Comparison of ENCODE assay signal across 1 cellular context in the genomic region with DNA sequence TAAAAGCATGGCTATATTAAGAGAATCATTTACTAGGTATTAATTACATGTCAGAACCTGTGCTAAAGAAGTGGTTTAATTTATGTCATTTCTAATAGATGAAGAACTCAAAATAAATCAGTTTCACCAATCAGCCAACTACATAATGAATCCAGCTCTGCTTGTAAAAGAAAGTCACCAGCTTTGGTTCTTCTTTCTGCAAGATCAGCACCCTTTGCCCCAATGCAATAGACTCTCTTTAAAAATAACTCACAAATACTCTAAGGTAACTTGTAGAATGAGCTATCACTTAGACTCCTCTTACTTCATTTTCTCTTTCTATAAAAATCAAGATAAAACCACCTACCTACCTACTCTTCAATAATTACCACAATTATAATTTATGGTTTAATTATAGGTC.
TF ChIP-seq lines count a peak whose summit lies in the region.

No MANE protein-coding gene starts in this region.

TF ChIP-seq in HepG2, 621 proteins besides CTCF, POLR2A, EP300 and RAD21:
- TF ChIP-seq, protein P1, sequence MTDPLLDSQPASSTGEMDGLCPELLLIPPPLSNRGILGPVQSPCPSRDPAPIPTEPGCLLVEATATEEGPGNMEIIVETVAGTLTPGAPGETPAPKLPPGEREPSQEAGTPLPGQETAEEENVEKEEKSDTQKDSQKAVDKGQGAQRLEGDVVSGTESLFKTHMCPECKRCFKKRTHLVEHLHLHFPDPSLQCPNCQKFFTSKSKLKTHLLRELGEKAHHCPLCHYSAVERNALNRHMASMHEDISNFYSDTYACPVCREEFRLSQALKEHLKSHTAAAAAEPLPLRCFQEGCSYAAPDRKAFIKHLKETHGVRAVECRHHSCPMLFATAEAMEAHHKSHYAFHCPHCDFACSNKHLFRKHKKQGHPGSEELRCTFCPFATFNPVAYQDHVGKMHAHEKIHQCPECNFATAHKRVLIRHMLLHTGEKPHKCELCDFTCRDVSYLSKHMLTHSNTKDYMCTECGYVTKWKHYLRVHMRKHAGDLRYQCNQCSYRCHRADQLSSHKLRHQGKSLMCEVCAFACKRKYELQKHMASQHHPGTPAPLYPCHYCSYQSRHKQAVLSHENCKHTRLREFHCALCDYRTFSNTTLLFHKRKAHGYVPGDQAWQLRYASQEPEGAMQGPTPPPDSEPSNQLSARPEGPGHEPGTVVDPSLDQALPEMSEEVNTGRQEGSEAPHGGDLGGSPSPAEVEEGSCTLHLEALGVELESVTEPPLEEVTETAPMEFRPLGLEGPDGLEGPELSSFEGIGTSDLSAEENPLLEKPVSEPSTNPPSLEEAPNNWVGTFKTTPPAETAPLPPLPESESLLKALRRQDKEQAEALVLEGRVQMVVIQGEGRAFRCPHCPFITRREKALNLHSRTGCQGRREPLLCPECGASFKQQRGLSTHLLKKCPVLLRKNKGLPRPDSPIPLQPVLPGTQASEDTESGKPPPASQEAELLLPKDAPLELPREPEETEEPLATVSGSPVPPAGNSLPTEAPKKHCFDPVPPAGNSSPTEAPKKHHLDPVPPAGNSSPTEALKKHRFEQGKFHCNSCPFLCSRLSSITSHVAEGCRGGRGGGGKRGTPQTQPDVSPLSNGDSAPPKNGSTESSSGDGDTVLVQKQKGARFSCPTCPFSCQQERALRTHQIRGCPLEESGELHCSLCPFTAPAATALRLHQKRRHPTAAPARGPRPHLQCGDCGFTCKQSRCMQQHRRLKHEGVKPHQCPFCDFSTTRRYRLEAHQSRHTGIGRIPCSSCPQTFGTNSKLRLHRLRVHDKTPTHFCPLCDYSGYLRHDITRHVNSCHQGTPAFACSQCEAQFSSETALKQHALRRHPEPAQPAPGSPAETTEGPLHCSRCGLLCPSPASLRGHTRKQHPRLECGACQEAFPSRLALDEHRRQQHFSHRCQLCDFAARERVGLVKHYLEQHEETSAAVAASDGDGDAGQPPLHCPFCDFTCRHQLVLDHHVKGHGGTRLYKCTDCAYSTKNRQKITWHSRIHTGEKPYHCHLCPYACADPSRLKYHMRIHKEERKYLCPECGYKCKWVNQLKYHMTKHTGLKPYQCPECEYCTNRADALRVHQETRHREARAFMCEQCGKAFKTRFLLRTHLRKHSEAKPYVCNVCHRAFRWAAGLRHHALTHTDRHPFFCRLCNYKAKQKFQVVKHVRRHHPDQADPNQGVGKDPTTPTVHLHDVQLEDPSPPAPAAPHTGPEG (CRISPR knock-in tag; IDR thresholded peaks at IDR 0.05) = no peak
- peak; percentile 55 to 60 for TF ChIP-seq MAFK (conservative IDR thresholded peaks at IDR 0.05 in 1 of 2, IDR thresholded peaks at IDR 0.05 in 1 of 2; ENCODE audit: low read length in 2 of 2)
- TF ChIP-seq, protein P2, sequence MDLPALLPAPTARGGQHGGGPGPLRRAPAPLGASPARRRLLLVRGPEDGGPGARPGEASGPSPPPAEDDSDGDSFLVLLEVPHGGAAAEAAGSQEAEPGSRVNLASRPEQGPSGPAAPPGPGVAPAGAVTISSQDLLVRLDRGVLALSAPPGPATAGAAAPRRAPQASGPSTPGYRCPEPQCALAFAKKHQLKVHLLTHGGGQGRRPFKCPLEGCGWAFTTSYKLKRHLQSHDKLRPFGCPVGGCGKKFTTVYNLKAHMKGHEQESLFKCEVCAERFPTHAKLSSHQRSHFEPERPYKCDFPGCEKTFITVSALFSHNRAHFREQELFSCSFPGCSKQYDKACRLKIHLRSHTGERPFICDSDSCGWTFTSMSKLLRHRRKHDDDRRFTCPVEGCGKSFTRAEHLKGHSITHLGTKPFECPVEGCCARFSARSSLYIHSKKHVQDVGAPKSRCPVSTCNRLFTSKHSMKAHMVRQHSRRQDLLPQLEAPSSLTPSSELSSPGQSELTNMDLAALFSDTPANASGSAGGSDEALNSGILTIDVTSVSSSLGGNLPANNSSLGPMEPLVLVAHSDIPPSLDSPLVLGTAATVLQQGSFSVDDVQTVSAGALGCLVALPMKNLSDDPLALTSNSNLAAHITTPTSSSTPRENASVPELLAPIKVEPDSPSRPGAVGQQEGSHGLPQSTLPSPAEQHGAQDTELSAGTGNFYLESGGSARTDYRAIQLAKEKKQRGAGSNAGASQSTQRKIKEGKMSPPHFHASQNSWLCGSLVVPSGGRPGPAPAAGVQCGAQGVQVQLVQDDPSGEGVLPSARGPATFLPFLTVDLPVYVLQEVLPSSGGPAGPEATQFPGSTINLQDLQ (CRISPR knock-in tag; IDR thresholded peaks at IDR 0.05) = no peak
- TF ChIP-seq U2AF1 (optimal IDR thresholded peaks at IDR 0.05; ENCODE audit: low read depth, low read length) = no peak
